8 cellular contexts compared by ENCODE assay signal in genomic region chr2:26244479-26245230, GRCh38. TPM values are rescaled to one million over a fixed set of nuclear protein-coding genes. Genes with fewer than 3 reads are reported as not detected.
DNase-seq lines count a peak whose midpoint lies in the region; ATAC-seq and TF ChIP-seq lines count a peak whose summit lies in the region.

HADHA (minus strand) TSS chr2:26244632; CDS start chr2:26244596, 36 bp downstream.
HADHB (plus strand) TSS chr2:26244939; CDS start chr2:26254255, 9,316 bp downstream.

- H3K4me3 ChIP-seq in BE2C (ENCODE audit: low read depth, low read length) (peak within 1 kb of the TSS; percentile 69), colonic mucosa (peak within 1 kb of the TSS; percentile 89)

- TF ChIP-seq CTCF in BE2C (IDR thresholded peaks at IDR 0.05; ENCODE audit: low read depth, low read length) (no peak; the same call in 1 of the 2 replicates), colonic mucosa (IDR thresholded peaks at IDR 0.05) (no peak)

- peak within 1 kb of the TSS; percentile 96 for H3K27ac ChIP-seq in colonic mucosa

- DNase-seq in BE2C (peak; percentile 93), NCI-H510A treated with DMSO at 0.1 percent for 48 hours (lab: John Stamatoyannopoulos, UW) (peak; percentile 92), colonic mucosa (peak; percentile 92), left colon (peak; percentile 92 to 94)
- peak; percentile 78 to 86 for DNase-seq in activated CD4-positive, alpha-beta T cell treated with anti-CD3 and anti-CD28 coated beads for 4 hours
- DNase-seq in stimulated activated CD4-positive, alpha-beta T cell treated with anti-CD3 and anti-CD28 coated beads, Interleukin-1b, Interleukin-23, amount 100 ng/mL, for 48 hours = peak; percentile 87

- H3K9me3 ChIP-seq in BE2C = no peaks in the 10 kb centered on the region
- no peaks in the 10 kb centered on the region for H3K9me3 ChIP-seq in colonic mucosa

- ATAC-seq in HG03432 (IDR thresholded peaks at IDR 0.05; ENCODE audit: unreplicated experiment) = peak; percentile 78
- peak; percentile 92 for ATAC-seq in left colon

- no peaks in the 10 kb centered on the region for H3K27me3 ChIP-seq in BE2C
- H3K27me3 ChIP-seq in colonic mucosa = no peaks in the 10 kb centered on the region

- no peaks in the 10 kb centered on the region; the same call in 1 of the 2 replicates for H3K36me3 ChIP-seq in BE2C
- H3K36me3 ChIP-seq in colonic mucosa = no peaks in the 10 kb centered on the region

- TF ChIP-seq POLR2A in GM19099 (IDR thresholded peaks at IDR 0.05; ENCODE audit: extremely low read depth, insufficient read length, low read depth) = peak; percentile 89

- H3K4me1 ChIP-seq in BE2C = no peaks in the 10 kb centered on the region
- H3K4me1 ChIP-seq in colonic mucosa = peaks cover 18% of the 10 kb centered on the region

- H3K9ac ChIP-seq in colonic mucosa (ENCODE audit: low read depth in 2 of 2, low read length in 2 of 2) = peak within 1 kb of the TSS; percentile 90 to 99

- intact Hi-C loops in colonic mucosa (cut with DNase I) = no loop called here
- intact Hi-C loops in left colon (cut with DNase I, micrococcal nuclease) = no loop called here

RNA-seq across cellular contexts. Expression of gene HADHA, which starts in this region (rescaled TPM):
- 126 TPM for polyA plus RNA-seq in BE2C (2012; ENCODE audit: insufficient read depth, insufficient read length, low read depth)
- total RNA-seq in colonic mucosa = 100 to 1,000 TPM; 226 to 266 TPM
- total RNA-seq in left colon = 100 to 1,000 TPM; 239 to 294 TPM

RNA-seq across cellular contexts. Expression of gene HADHB, which starts in this region (rescaled TPM):
- 71.5 TPM for polyA plus RNA-seq in BE2C (2012; ENCODE audit: insufficient read depth, insufficient read length, low read depth)
- total RNA-seq in colonic mucosa (100 to 1,000 TPM; 105 to 160 TPM), left colon (100 to 1,000 TPM; 166 to 180 TPM)

Comparison
In these comparisons a context has a peak if more than half of its experiments do, and no peak if none do; other contexts are left out.
1. Peak in every context shown above with its lines: DNase-seq, ATAC-seq, H3K4me3 ChIP-seq and H3K27ac ChIP-seq.